16 cellular contexts compared by ENCODE assay signal in the genomic region with DNA sequence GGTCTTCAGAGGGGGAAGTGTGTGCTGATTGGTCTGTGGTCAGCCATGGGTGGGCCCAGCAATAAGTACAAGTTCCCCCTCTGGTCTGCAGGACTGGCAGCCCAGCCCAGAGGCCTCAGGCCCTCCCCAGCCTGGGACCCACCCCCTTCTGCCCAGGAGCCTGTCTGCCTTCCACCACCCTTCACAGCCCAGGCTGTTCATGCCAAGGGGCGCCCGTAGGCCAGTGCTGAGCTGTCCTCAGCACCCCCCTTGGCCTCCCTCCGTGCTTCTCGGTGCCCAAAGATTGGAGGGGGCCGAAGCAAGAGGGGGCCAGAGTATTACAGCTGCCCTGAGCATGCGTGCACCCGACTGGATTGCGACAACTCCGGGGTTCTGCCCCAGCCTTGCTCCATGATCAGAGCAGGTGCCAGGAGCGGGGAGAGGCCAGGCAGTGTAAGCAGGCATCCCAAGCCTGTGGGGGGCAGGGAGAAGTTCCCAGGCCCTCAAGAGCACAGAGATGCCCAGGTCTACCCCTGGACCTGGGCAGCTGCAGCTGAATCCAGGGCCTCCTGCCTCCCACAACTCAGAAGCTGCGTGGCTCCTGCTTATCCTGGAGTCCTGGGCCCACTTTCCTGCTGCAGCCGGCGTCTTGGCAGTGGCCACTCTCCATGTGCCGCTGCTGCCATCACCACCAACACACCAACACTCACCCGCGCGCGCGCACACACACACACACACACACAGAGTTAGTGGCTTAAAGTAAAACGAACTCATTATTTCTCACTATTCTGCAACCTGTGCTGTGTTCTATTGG. TPM values are rescaled to one million over a fixed set of nuclear protein-coding genes. Genes with fewer than 3 reads are reported as not detected.
DNase-seq lines count a peak whose midpoint lies in the region; ATAC-seq and TF ChIP-seq lines count a peak whose summit lies in the region.
"Had no signal": no experiment of that assay in that cellular context is flagged by ENCODE, and none has a peak within 500 bp of the region (broad histone marks: within the 10 kb centered on the region; RNA-seq: fewer than 3 reads in every experiment).

No MANE protein-coding gene starts in this region.

- H3K4me1 Mint-ChIP-seq in natural killer cell treated with Interleukin-12 subunit alpha and Interleukin-12 subunit beta and Interleukin-15 and Interleukin-18, amount 100 ng/mL, for 72 hours (ENCODE audit: low read depth in 2 of 2), result peaks cover 18 to 20% of the 10 kb centered on the region in 2 donors
- H3K4me1 Mint-ChIP-seq: CD4-positive, CD25-positive, alpha-beta regulatory T cell had no signal

- no peak for TF ChIP-seq CTCF in dorsolateral prefrontal cortex (IDR thresholded peaks at IDR 0.05 in 54 of 56, conservative IDR thresholded peaks at IDR 0.05 in 2 of 56; ENCODE audit: low read depth in 1 of 56, partially characterized antibody in 56 of 56)

- H3K36me3 Mint-ChIP-seq in natural killer cell treated with Interleukin-12 subunit alpha and Interleukin-12 subunit beta and Interleukin-15 and Interleukin-18, amount 100 ng/mL, for 72 hours, result no peaks in the 10 kb centered on the region
- H3K36me3 Mint-ChIP-seq: CD4-positive, CD25-positive, alpha-beta regulatory T cell had no signal

- H3K4me3 Mint-ChIP-seq in natural killer cell treated with Interleukin-12 subunit alpha and Interleukin-12 subunit beta and Interleukin-15 and Interleukin-18, amount 100 ng/mL, for 72 hours, result no peak overlapping the region
- H3K4me3 Mint-ChIP-seq: CD4-positive, CD25-positive, alpha-beta regulatory T cell; HFFc6 had no signal

- intact Hi-C loops in dorsolateral prefrontal cortex (cut with DNase I) (no loop called here), posterior vena cava (cut with DNase I) (no loop called here)

- H3K27me3 ChIP-seq in dorsolateral prefrontal cortex, result no peaks in the 10 kb centered on the region
- H3K27me3 ChIP-seq: BLaER1 had no signal

- H3K27ac ChIP-seq in dorsolateral prefrontal cortex, result no peak overlapping the region
- H3K27ac ChIP-seq: A549, BLaER1 had no signal

- peaks cover 3 to 6% of the 10 kb centered on the region in 2 donors for H3K27me3 Mint-ChIP-seq in natural killer cell treated with Interleukin-12 subunit alpha and Interleukin-12 subunit beta and Interleukin-15 and Interleukin-18, amount 100 ng/mL, for 72 hours
- H3K27me3 Mint-ChIP-seq: CD4-positive, CD25-positive, alpha-beta regulatory T cell had no signal

- H3K9me3 Mint-ChIP-seq in natural killer cell treated with Interleukin-12 subunit alpha and Interleukin-12 subunit beta and Interleukin-15 and Interleukin-18, amount 100 ng/mL, for 72 hours, result no peaks in the 10 kb centered on the region
- H3K9me3 Mint-ChIP-seq: HFFc6 had no signal

- no peak overlapping the region for H3K27ac Mint-ChIP-seq in natural killer cell treated with Interleukin-12 subunit alpha and Interleukin-12 subunit beta and Interleukin-15 and Interleukin-18, amount 100 ng/mL, for 72 hours
- H3K27ac Mint-ChIP-seq: CD4-positive, CD25-positive, alpha-beta regulatory T cell; HFFc6 had no signal

- H3K4me3 ChIP-seq in dorsolateral prefrontal cortex, result no peak overlapping the region
- H3K4me3 ChIP-seq: A549, BLaER1 had no signal

- DNase-seq in dorsolateral prefrontal cortex (peak in 6 of 10 donors; percentile 17 to 63 (median 56)), posterior vena cava (ENCODE audit: low spot score) (peak; percentile 58), C1 segment of cervical spinal cord (lab: John Stamatoyannopoulos, UW) (no peak)
- DNase-seq in natural killer cell treated with Interleukin-12 subunit alpha and Interleukin-12 subunit beta and Interleukin-15 and Interleukin-18, amount 100 ng/mL, for 72 hours (ENCODE audit: low spot score), result no peak
- DNase-seq in activated T-cell treated with anti-CD3 and anti-CD28 coated beads, Interleukin-2, amount 50 U/mL, for 48 hours, result no peak
- DNase-seq: CD4-positive, CD25-positive, alpha-beta regulatory T cell; DMS53; GF-D8; HCEC 1CT; HFFc6 had no signal

- ATAC-seq in natural killer cell treated with Interleukin-12 subunit alpha and Interleukin-12 subunit beta and Interleukin-15 and Interleukin-18, amount 100 ng/mL, for 72 hours, result peak; percentile 43 to 45
- ATAC-seq in GM18502 (IDR thresholded peaks at IDR 0.05; ENCODE audit: poor library complexity, unreplicated experiment) (no peak), GM21360 (IDR thresholded peaks at IDR 0.05; ENCODE audit: unreplicated experiment) (no peak)
- ATAC-seq: A549 had no signal

RNA-seq across cellular contexts. Expression of a gene that starts 33.3 kb away (rescaled TPM):
- total RNA-seq in dorsolateral prefrontal cortex, result not detected
- not detected for total RNA-seq in natural killer cell treated with Interleukin-12 subunit alpha and Interleukin-12 subunit beta and Interleukin-15 and Interleukin-18, amount 100 ng/mL, for 72 hours
- total RNA-seq in posterior vena cava, result not detected
- total RNA-seq: CD4-positive, CD25-positive, alpha-beta regulatory T cell; H4; HFFc6; HT1080 had no signal

RNA-seq across cellular contexts. Expression of a gene that starts 44.1 kb away (rescaled TPM):
- total RNA-seq in dorsolateral prefrontal cortex (not detected), posterior vena cava (not detected)
- not detected for total RNA-seq in natural killer cell treated with Interleukin-12 subunit alpha and Interleukin-12 subunit beta and Interleukin-15 and Interleukin-18, amount 100 ng/mL, for 72 hours
- total RNA-seq: CD4-positive, CD25-positive, alpha-beta regulatory T cell; H4; HFFc6; HT1080 had no signal

Comparison
In these comparisons a context has a peak if more than half of its experiments do, and no peak if none do; other contexts are left out.
1. DNase-seq: peak in dorsolateral prefrontal cortex (6 of 10) and posterior vena cava (single experiment); none in natural killer cell treated with Interleukin-12 subunit alpha and Interleukin-12 subunit beta and Interleukin-15 and Interleukin-18, amount 100 ng/mL, for 72 hours (single experiment), activated T-cell treated with anti-CD3 and anti-CD28 coated beads, Interleukin-2, amount 50 U/mL, for 48 hours (0 of 2) and C1 segment of cervical spinal cord (0 of 14).
2. ATAC-seq: peak in natural killer cell treated with Interleukin-12 subunit alpha and Interleukin-12 subunit beta and Interleukin-15 and Interleukin-18, amount 100 ng/mL, for 72 hours (2 of 2); none in GM18502 (single experiment) and GM21360 (single experiment).